15 cellular contexts compared by ENCODE assay signal in genomic region chr5:37867634-37868033, GRCh38. TPM values are rescaled to one million over a fixed set of nuclear protein-coding genes. Genes with fewer than 3 reads are reported as not detected.
"Had no signal": no experiment of that assay in that cellular context is flagged by ENCODE, and none has a peak within 500 bp of the region (broad histone marks: within the 10 kb centered on the region; RNA-seq: fewer than 3 reads in every experiment).

No MANE protein-coding gene starts in this region.

- H3K27me3 ChIP-seq: testis had no signal

- H3K36me3 ChIP-seq: heart left ventricle had no signal

- H3K4me3 Mint-ChIP-seq: activated B cell treated with CpG ODN at 0.5 μM for 24 hours; activated CD4-positive, alpha-beta T cell treated with anti-CD3 and anti-CD28 coated beads, Interleukin-2, amount 10 ng/mL, durations not matched to agents 24 days and 14 days; activated naive CD4-positive, alpha-beta T cell treated with anti-CD3 and anti-CD28 coated beads, Interleukin-2, amount 10 ng/mL, durations not matched to agents 7 days and 5 days; dendritic cell treated with granulocyte-macrophage colony-stimulating factor and Interleukin-4, amounts not matched to agents 40 ng/mL and 50 ng/mL, for 4 days; neural crest cell; stimulated activated naive CD8-positive, alpha-beta T cell treated with anti-CD3 and anti-CD28 coated beads, Interleukin-15, Interleukin-2, amounts not matched to agents 100 ng/mL and 50 ng/mL, for 24 hours; T-helper 17 cell had no signal

- H3K4me3 ChIP-seq: heart left ventricle, testis had no signal

- H3K27me3 Mint-ChIP-seq: activated CD4-positive, alpha-beta T cell treated with anti-CD3 and anti-CD28 coated beads, Interleukin-2, amount 10 ng/mL, durations not matched to agents 24 days and 14 days; activated naive CD4-positive, alpha-beta T cell treated with anti-CD3 and anti-CD28 coated beads, Interleukin-2, amount 10 ng/mL, durations not matched to agents 7 days and 5 days had no signal

- H3K27ac Mint-ChIP-seq: activated B cell treated with CpG ODN at 0.5 μM for 24 hours; activated CD4-positive, alpha-beta T cell treated with anti-CD3 and anti-CD28 coated beads, Interleukin-2, amount 10 ng/mL, durations not matched to agents 24 days and 14 days; activated naive CD4-positive, alpha-beta T cell treated with anti-CD3 and anti-CD28 coated beads, Interleukin-2, amount 10 ng/mL, durations not matched to agents 7 days and 5 days; dendritic cell treated with granulocyte-macrophage colony-stimulating factor and Interleukin-4, amounts not matched to agents 40 ng/mL and 50 ng/mL, for 4 days; stimulated activated naive CD8-positive, alpha-beta T cell treated with anti-CD3 and anti-CD28 coated beads, Interleukin-15, Interleukin-2, amounts not matched to agents 100 ng/mL and 50 ng/mL, for 24 hours; T-helper 17 cell had no signal

- H3K4me1 Mint-ChIP-seq: activated B cell treated with CpG ODN at 0.5 μM for 24 hours; activated CD4-positive, alpha-beta T cell treated with anti-CD3 and anti-CD28 coated beads, Interleukin-2, amount 10 ng/mL, durations not matched to agents 24 days and 14 days; activated naive CD4-positive, alpha-beta T cell treated with anti-CD3 and anti-CD28 coated beads, Interleukin-2, amount 10 ng/mL, durations not matched to agents 7 days and 5 days; T-helper 17 cell had no signal

- H3K79me2 ChIP-seq: parathyroid adenoma had no signal

- H3K36me3 Mint-ChIP-seq: activated naive CD4-positive, alpha-beta T cell treated with anti-CD3 and anti-CD28 coated beads, Interleukin-2, amount 10 ng/mL, durations not matched to agents 7 days and 5 days had no signal

- H3K9me3 ChIP-seq: testis had no signal

- DNase-seq: activated B cell treated with CpG ODN at 0.5 μM for 24 hours; activated CD4-positive, alpha-beta T cell treated with anti-CD3 and anti-CD28 coated beads, Interleukin-2, amount 10 ng/mL, durations not matched to agents 24 days and 14 days; activated naive CD4-positive, alpha-beta T cell treated with anti-CD3 and anti-CD28 coated beads, Interleukin-2, amount 10 ng/mL, durations not matched to agents 7 days and 5 days; cerebellar nuclear complex; erythroblast; heart left ventricle; left ventricle myocardium superior; stimulated activated CD4-positive, alpha-beta T cell treated with anti-CD3 and anti-CD28 coated beads, Interleukin-4, amount 100 ng/mL, for 24 hours; T-helper 17 cell; testis had no signal

- H3K27ac ChIP-seq: heart left ventricle, parathyroid adenoma, testis had no signal

- H3K9me3 Mint-ChIP-seq: activated B cell treated with CpG ODN at 0.5 μM for 24 hours; activated CD4-positive, alpha-beta T cell treated with anti-CD3 and anti-CD28 coated beads, Interleukin-2, amount 10 ng/mL, durations not matched to agents 24 days and 14 days; activated naive CD4-positive, alpha-beta T cell treated with anti-CD3 and anti-CD28 coated beads, Interleukin-2, amount 10 ng/mL, durations not matched to agents 7 days and 5 days; dendritic cell treated with granulocyte-macrophage colony-stimulating factor and Interleukin-4, amounts not matched to agents 40 ng/mL and 50 ng/mL, for 4 days; neural crest cell; stimulated activated naive CD8-positive, alpha-beta T cell treated with anti-CD3 and anti-CD28 coated beads, Interleukin-15, Interleukin-2, amounts not matched to agents 100 ng/mL and 50 ng/mL, for 24 hours had no signal

- H3K4me1 ChIP-seq: heart left ventricle, parathyroid adenoma, testis had no signal

- H2AFZ ChIP-seq: parathyroid adenoma had no signal

- H3K9ac ChIP-seq: parathyroid adenoma had no signal

RNA-seq across cellular contexts. Expression of gene GDNF, which starts 27.8 kb away (rescaled TPM):
- total RNA-seq: activated B cell treated with CpG ODN at 0.5 μM for 24 hours, T-helper 17 cell, ureter had no signal
